15 cellular contexts compared by ENCODE assay signal in genomic region chr5:54087436-54087835, GRCh38.
DNase-seq lines count a peak whose midpoint lies in the region; TF ChIP-seq lines count a peak whose summit lies in the region.
"Had no signal": no experiment of that assay in that cellular context is flagged by ENCODE, and none has a peak within 500 bp of the region (broad histone marks: within the 10 kb centered on the region; RNA-seq: fewer than 3 reads in every experiment).

No MANE protein-coding gene starts in this region.

- intact Hi-C loops in tibial artery (cut with DNase I; ENCODE audit: low total_unique reads) = no loop called here
- intact Hi-C loops in prostate gland (cut with DNase I) = no loop called here

- H3K4me1 Mint-ChIP-seq in progenitor cell of endocrine pancreas (ENCODE audit: low read depth) = no peaks in the 10 kb centered on the region

- no peak overlapping the region for H3K4me3 Mint-ChIP-seq in progenitor cell of endocrine pancreas (ENCODE audit: low read depth)
- H3K4me3 Mint-ChIP-seq: activated naive CD4-positive, alpha-beta T cell treated with anti-CD3 and anti-CD28 coated beads for 36 hours had no signal

- DNase-seq in AG04449 (ENCODE audit: low read depth, low spot score) (peak; percentile 78), HFF-Myc (ENCODE audit: extremely low read depth, low read depth) (peak; percentile 75), brain microvascular endothelial cell (peak; percentile 75), kidney epithelial cell (ENCODE audit: low read depth) (peak; percentile 52), tibial artery (no peak), HEK293T (ENCODE audit: extremely low spot score) (no peak), progenitor cell of endocrine pancreas (ENCODE audit: low spot score, unreplicated experiment) (no peak), prostate gland (ENCODE audit: low spot score) (no peak)
- DNase-seq: activated naive CD4-positive, alpha-beta T cell treated with anti-CD3 and anti-CD28 coated beads for 36 hours; NCI-H2081 treated with DMSO at 0.1 percent for 48 hours; NCI-H82; SHP77 treated with DMSO at 0.1 percent for 48 hours; stimulated activated CD4-positive, alpha-beta T cell treated with anti-CD3 and anti-CD28 coated beads, Interleukin-2, amount 100 ng/mL, for 24 hours; trophoblast cell had no signal

- in situ Hi-C loops in brain microvascular endothelial cell (cut with HindIII; ENCODE audit: low pct_ligation_motif_present, low sequenced_read_pairs) = no loop called here

- no peaks in the 10 kb centered on the region for H3K9me3 ChIP-seq in tibial artery
- H3K9me3 ChIP-seq in prostate gland = no peaks in the 10 kb centered on the region
- H3K9me3 ChIP-seq: BLaER1 had no signal

- H3K4me1 ChIP-seq in tibial artery (peaks cover 0 to 18% (median 8%) of the 10 kb centered on the region in 4 donors), prostate gland (replicated peaks) (no peaks in the 10 kb centered on the region)
- H3K4me1 ChIP-seq: BLaER1 had no signal

- TF ChIP-seq CTCF in AG04449 (IDR thresholded peaks at IDR 0.05; ENCODE audit: insufficient read depth, low read length, missing control alignments) = no peak
- TF ChIP-seq CTCF in HFF-Myc (IDR thresholded peaks at IDR 0.05; ENCODE audit: low read depth, low read length, missing control alignments) = no peak
- no peak for TF ChIP-seq CTCF in brain microvascular endothelial cell (IDR thresholded peaks at IDR 0.05; ENCODE audit: low read depth, low read length, missing control alignments)
- no peak for TF ChIP-seq CTCF in kidney epithelial cell (IDR thresholded peaks at IDR 0.05; ENCODE audit: insufficient read depth, low read length, poor library complexity, severe bottlenecking)
- no peak for TF ChIP-seq CTCF in tibial artery (IDR thresholded peaks at IDR 0.05)
- TF ChIP-seq CTCF in progenitor cell of endocrine pancreas (IDR thresholded peaks at IDR 0.05; ENCODE audit: unreplicated experiment) = no peak
- TF ChIP-seq CTCF in prostate gland (IDR thresholded peaks at IDR 0.05) = no peak

- H3K27ac Mint-ChIP-seq in progenitor cell of endocrine pancreas = no peak overlapping the region
- H3K27ac Mint-ChIP-seq: activated naive CD4-positive, alpha-beta T cell treated with anti-CD3 and anti-CD28 coated beads for 36 hours had no signal

- TF ChIP-seq POLR2A in prostate gland (IDR thresholded peaks at IDR 0.05) = no peak

- whole genome bisulfite sequencing in prostate gland = 78% methylated on average over 2 of the region's 2 CpGs

- H3K27me3 ChIP-seq in brain microvascular endothelial cell (replicated peaks) (no peaks in the 10 kb centered on the region), kidney epithelial cell (ENCODE audit: control insufficient read depth, insufficient read depth, low read length) (no peaks in the 10 kb centered on the region), tibial artery (no peaks in the 10 kb centered on the region), prostate gland (replicated peaks; ENCODE audit: insufficient read depth) (no peaks in the 10 kb centered on the region)
- H3K27me3 ChIP-seq: BLaER1 had no signal

- H3K27ac ChIP-seq in brain microvascular endothelial cell (peak overlapping the region; percentile 79), tibial artery (no peak overlapping the region), prostate gland (no peak overlapping the region)
- H3K27ac ChIP-seq: BLaER1 had no signal

- POLR2A ChIA-PET in AG04449 (lab: Yijun Ruan, JAX) (interaction anchor here (1.1 kb wide), 1 partner anchor 75 kb away, joined by 3 read pairs; no protein-coding TSS in a partner anchor), HEK293T (lab: Yijun Ruan, JAX) (no interaction called here)

- CTCF ChIA-PET in AG04449 (lab: Yijun Ruan, JAX) (interaction anchor here (0.6 to 1.8 kb wide), 6 partner anchors 10 to 141 kb away, joined by 3 to 5 read pairs (median 3); no protein-coding TSS in a partner anchor), HEK293T (lab: Yijun Ruan, JAX) (no interaction called here)

- peaks cover 1% of the 10 kb centered on the region for H3K36me3 Mint-ChIP-seq in progenitor cell of endocrine pancreas (ENCODE audit: insufficient read depth)

- no peaks in the 10 kb centered on the region for H3K27me3 Mint-ChIP-seq in progenitor cell of endocrine pancreas

- H3K9me3 Mint-ChIP-seq in progenitor cell of endocrine pancreas (ENCODE audit: low read depth) = no peaks in the 10 kb centered on the region
- H3K9me3 Mint-ChIP-seq: activated naive CD4-positive, alpha-beta T cell treated with anti-CD3 and anti-CD28 coated beads for 36 hours had no signal

- H3K36me3 ChIP-seq in brain microvascular endothelial cell (replicated peaks) = no peaks in the 10 kb centered on the region
- no peaks in the 10 kb centered on the region for H3K36me3 ChIP-seq in kidney epithelial cell (ENCODE audit: control insufficient read depth, insufficient read depth, low read length)
- no peaks in the 10 kb centered on the region for H3K36me3 ChIP-seq in tibial artery
- H3K36me3 ChIP-seq in prostate gland = no peaks in the 10 kb centered on the region
- H3K36me3 ChIP-seq: BLaER1 had no signal

- H3K4me3 ChIP-seq in AG04449 (ENCODE audit: low read depth, low read length) (no peak overlapping the region), HFF-Myc (replicated peaks; ENCODE audit: low read depth, low read length) (no peak overlapping the region), brain microvascular endothelial cell (ENCODE audit: low read depth, low read length) (no peak overlapping the region), kidney epithelial cell (ENCODE audit: low read depth, low read length) (no peak overlapping the region), tibial artery (no peak overlapping the region), prostate gland (no peak overlapping the region)
- H3K4me3 ChIP-seq: BLaER1 had no signal

TF ChIP-seq in HEK293T, 16 proteins besides CTCF, POLR2A, EP300 and RAD21:
- TF ChIP-seq FOXK2 (IDR thresholded peaks at IDR 0.05) = no peak
- no peak for TF ChIP-seq HDGF (IDR thresholded peaks at IDR 0.05; ENCODE audit: borderline replicate concordance)
- TF ChIP-seq LEF1 (IDR thresholded peaks at IDR 0.05; ENCODE audit: borderline replicate concordance) = no peak
- TF ChIP-seq, protein P1, sequence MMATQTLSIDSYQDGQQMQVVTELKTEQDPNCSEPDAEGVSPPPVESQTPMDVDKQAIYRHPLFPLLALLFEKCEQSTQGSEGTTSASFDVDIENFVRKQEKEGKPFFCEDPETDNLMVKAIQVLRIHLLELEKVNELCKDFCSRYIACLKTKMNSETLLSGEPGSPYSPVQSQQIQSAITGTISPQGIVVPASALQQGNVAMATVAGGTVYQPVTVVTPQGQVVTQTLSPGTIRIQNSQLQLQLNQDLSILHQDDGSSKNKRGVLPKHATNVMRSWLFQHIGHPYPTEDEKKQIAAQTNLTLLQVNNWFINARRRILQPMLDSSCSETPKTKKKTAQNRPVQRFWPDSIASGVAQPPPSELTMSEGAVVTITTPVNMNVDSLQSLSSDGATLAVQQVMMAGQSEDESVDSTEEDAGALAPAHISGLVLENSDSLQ (IDR thresholded peaks at IDR 0.05) = no peak
- TF ChIP-seq FOXM1 (IDR thresholded peaks at IDR 0.05; ENCODE audit: borderline replicate concordance) = no peak
- TF ChIP-seq TARDBP (IDR thresholded peaks at IDR 0.05) = no peak
- no peak for TF ChIP-seq BHLHE40 (IDR thresholded peaks at IDR 0.05; ENCODE audit: borderline replicate concordance)
- TF ChIP-seq CTBP1 (IDR thresholded peaks at IDR 0.05; ENCODE audit: borderline replicate concordance) = no peak
- no peak for TF ChIP-seq NFRKB (IDR thresholded peaks at IDR 0.05)
- TF ChIP-seq ZNF384 (IDR thresholded peaks at IDR 0.05) = no peak
- no peak for TF ChIP-seq SP1 (IDR thresholded peaks at IDR 0.05)
- no peak for TF ChIP-seq ARNT (IDR thresholded peaks at IDR 0.05)
- no peak for TF ChIP-seq ELF4 (IDR thresholded peaks at IDR 0.05)
- no peak for TF ChIP-seq L3MBTL2 (conservative IDR thresholded peaks at IDR 0.05)
- TF ChIP-seq SUZ12 (IDR thresholded peaks at IDR 0.05) = no peak
- TF ChIP-seq FOXA1 (IDR thresholded peaks at IDR 0.05) = no peak

Comparison
In these comparisons a context has a peak if more than half of its experiments do, and no peak if none do; other contexts are left out.
1. DNase-seq: peak in AG04449 (single experiment), HFF-Myc (single experiment), brain microvascular endothelial cell (single experiment) and kidney epithelial cell (single experiment); none in tibial artery (0 of 2), HEK293T (single experiment), progenitor cell of endocrine pancreas (single experiment) and prostate gland (single experiment).